ENCODE assay signal across 18 cellular contexts in the genomic region with DNA sequence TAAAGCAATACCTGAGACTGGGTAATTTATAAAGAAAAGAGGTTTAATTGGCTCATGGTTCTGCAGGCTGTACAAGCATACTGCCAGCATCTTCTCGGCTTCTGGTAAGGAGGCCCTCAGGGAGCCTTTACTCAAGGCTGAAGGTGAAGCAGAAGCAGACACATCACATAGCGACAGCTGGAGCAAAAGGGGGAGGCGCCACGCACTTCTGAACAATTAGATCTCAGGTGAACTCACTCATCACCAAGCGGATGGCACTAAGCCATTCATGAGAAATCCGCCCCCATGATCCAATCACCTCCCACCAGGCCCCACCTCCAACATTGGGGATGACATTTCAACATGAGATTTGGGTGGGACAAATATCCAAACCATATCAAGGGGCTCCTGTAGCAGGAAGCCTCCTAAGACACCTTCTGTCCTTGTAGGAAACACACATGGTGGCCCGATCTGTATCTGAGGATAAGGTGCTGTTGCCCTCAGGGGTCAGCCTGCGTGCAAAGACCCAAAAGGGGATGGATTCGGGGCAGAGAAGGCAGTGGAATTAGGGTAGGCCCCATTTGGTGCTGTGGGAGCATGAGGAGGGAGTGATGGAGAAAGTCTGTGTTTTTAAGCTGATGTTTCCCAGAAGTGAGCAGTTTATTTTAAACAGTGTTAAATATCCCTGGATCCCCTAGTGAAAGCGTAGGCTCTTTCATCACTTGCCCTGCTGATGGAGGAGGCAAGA. TPM values are rescaled to one million over a fixed set of nuclear protein-coding genes. Genes with fewer than 3 reads are reported as not detected.
DNase-seq lines count a peak whose midpoint lies in the region; ATAC-seq and TF ChIP-seq lines count a peak whose summit lies in the region.
"Had no signal": no experiment of that assay in that cellular context is flagged by ENCODE, and none has a peak within 500 bp of the region (broad histone marks: within the 10 kb centered on the region; RNA-seq: fewer than 3 reads in every experiment).

No MANE protein-coding gene starts in this region.

- H3K79me2 ChIP-seq in OCI-LY3 (ENCODE audit: low read length), result peaks cover 100% of the 10 kb centered on the region

- H3K36me3 Mint-ChIP-seq in T-helper 1 cell treated with Interleukin-12 subunit alpha and Interleukin-12 subunit beta and Interleukin-4 antibody, amounts not matched to agents 30 μg/mL and 1 μg/mL, for 36 hours (ENCODE audit: low read depth), result peaks cover 63% of the 10 kb centered on the region
- H3K36me3 Mint-ChIP-seq in stimulated activated naive B cell treated with anti-CD40 and anti-IgM and Interleukin-4, amounts not matched to agents 10 μg/mL and 1 μg/mL and 100 μg/mL, for 72 hours, result peaks cover 70 to 86% of the 10 kb centered on the region in 2 donors

- H3K4me3 ChIP-seq in OCI-LY3 (ENCODE audit: low read length) (no peak overlapping the region), colonic mucosa (no peak overlapping the region)
- H3K4me3 ChIP-seq: heart left ventricle, PC-9 had no signal

- peaks cover 45% of the 10 kb centered on the region for H3K4me1 Mint-ChIP-seq in T-helper 1 cell treated with Interleukin-12 subunit alpha and Interleukin-12 subunit beta and Interleukin-4 antibody, amounts not matched to agents 30 μg/mL and 1 μg/mL, for 36 hours (ENCODE audit: low read depth)
- peaks cover 52 to 79% of the 10 kb centered on the region in 2 donors for H3K4me1 Mint-ChIP-seq in stimulated activated naive B cell treated with anti-CD40 and anti-IgM and Interleukin-4, amounts not matched to agents 10 μg/mL and 1 μg/mL and 100 μg/mL, for 72 hours

- H4K20me1 ChIP-seq in OCI-LY3 (ENCODE audit: insufficient read depth, low read length), result peaks cover 77% of the 10 kb centered on the region

- peaks cover 25% of the 10 kb centered on the region; the same call in 1 of the 2 replicates for H3K9me3 ChIP-seq in OCI-LY3 (ENCODE audit: insufficient read depth, low read length)
- no peaks in the 10 kb centered on the region for H3K9me3 ChIP-seq in colonic mucosa

- peak overlapping the region; percentile 99 for H3K27ac ChIP-seq in OCI-LY3 (ENCODE audit: low read length)
- H3K27ac ChIP-seq in colonic mucosa, result no peak overlapping the region
- H3K27ac ChIP-seq: HL-60, KMS-11, PC-9 had no signal

- H3K9ac ChIP-seq in OCI-LY3 (ENCODE audit: low read length) (no peak overlapping the region), colonic mucosa (ENCODE audit: low read depth in 2 of 2, low read length in 2 of 2) (no peak overlapping the region)
- H3K9ac ChIP-seq: KMS-11 had no signal

- H3K4me3 Mint-ChIP-seq in T-helper 1 cell treated with Interleukin-12 subunit alpha and Interleukin-12 subunit beta and Interleukin-4 antibody, amounts not matched to agents 30 μg/mL and 1 μg/mL, for 36 hours, result no peak overlapping the region
- H3K4me3 Mint-ChIP-seq in stimulated activated naive B cell treated with anti-CD40 and anti-IgM and Interleukin-4, amounts not matched to agents 10 μg/mL and 1 μg/mL and 100 μg/mL, for 72 hours, result peak overlapping the region; percentile 12 to 45

- H2AFZ ChIP-seq in OCI-LY3 (ENCODE audit: low read depth, low read length), result no peak overlapping the region
- H2AFZ ChIP-seq: PC-9 had no signal

- no peak overlapping the region; the same call in 1 of the 2 replicates for H3K4me2 ChIP-seq in OCI-LY3 (ENCODE audit: low read length)
- H3K4me2 ChIP-seq: KMS-11, PC-9 had no signal

- H3K27ac Mint-ChIP-seq in T-helper 1 cell treated with Interleukin-12 subunit alpha and Interleukin-12 subunit beta and Interleukin-4 antibody, amounts not matched to agents 30 μg/mL and 1 μg/mL, for 36 hours, result peak overlapping the region; percentile 71
- peak overlapping the region; percentile 95 for H3K27ac Mint-ChIP-seq in stimulated activated naive B cell treated with anti-CD40 and anti-IgM and Interleukin-4, amounts not matched to agents 10 μg/mL and 1 μg/mL and 100 μg/mL, for 72 hours

- intact Hi-C loops in colonic mucosa (cut with DNase I), result no loop called here

- TF ChIP-seq CTCF in OCI-LY3 (IDR thresholded peaks at IDR 0.05; ENCODE audit: low read depth, low read length) (no peak), colonic mucosa (IDR thresholded peaks at IDR 0.05) (no peak)

- no peak for ATAC-seq in stimulated activated naive B cell treated with anti-CD40 and anti-IgM and Interleukin-4, amounts not matched to agents 10 μg/mL and 1 μg/mL and 100 μg/mL, for 72 hours (replicated peaks)
- ATAC-seq in HG03095 (IDR thresholded peaks at IDR 0.05; ENCODE audit: unreplicated experiment) (no peak), HG03571 (IDR thresholded peaks at IDR 0.05; ENCODE audit: unreplicated experiment) (no peak), GM18873 (IDR thresholded peaks at IDR 0.05; ENCODE audit: low FRiP score, unreplicated experiment) (no peak)
- ATAC-seq: heart left ventricle had no signal

- no peaks in the 10 kb centered on the region for H3K27me3 Mint-ChIP-seq in T-helper 1 cell treated with Interleukin-12 subunit alpha and Interleukin-12 subunit beta and Interleukin-4 antibody, amounts not matched to agents 30 μg/mL and 1 μg/mL, for 36 hours (ENCODE audit: low read depth)
- H3K27me3 Mint-ChIP-seq in stimulated activated naive B cell treated with anti-CD40 and anti-IgM and Interleukin-4, amounts not matched to agents 10 μg/mL and 1 μg/mL and 100 μg/mL, for 72 hours, result no peaks in the 10 kb centered on the region

- H3K36me3 ChIP-seq in OCI-LY3 (replicated peaks; ENCODE audit: low read depth, low read length), result peaks cover 81% of the 10 kb centered on the region
- no peaks in the 10 kb centered on the region for H3K36me3 ChIP-seq in colonic mucosa
- H3K36me3 ChIP-seq: heart left ventricle had no signal

- DNase-seq in T-helper 1 cell, result no peak
- DNase-seq in colonic mucosa, result peak; percentile 3
- no peak for DNase-seq in stimulated activated naive B cell treated with anti-CD40 and anti-IgM and Interleukin-4, amounts not matched to agents 10 μg/mL and 1 μg/mL and 100 μg/mL, for 72 hours
- DNase-seq: 8988T, COR-L47, GF-D8, HCEC 1CT, NCI-H446 treated with DMSO at 0.1 percent for 48 hours, PC-9 had no signal

- H3K9me3 Mint-ChIP-seq in T-helper 1 cell treated with Interleukin-12 subunit alpha and Interleukin-12 subunit beta and Interleukin-4 antibody, amounts not matched to agents 30 μg/mL and 1 μg/mL, for 36 hours, result peaks cover 33% of the 10 kb centered on the region
- H3K9me3 Mint-ChIP-seq in stimulated activated naive B cell treated with anti-CD40 and anti-IgM and Interleukin-4, amounts not matched to agents 10 μg/mL and 1 μg/mL and 100 μg/mL, for 72 hours, result peaks cover 9% of the 10 kb centered on the region in 2 donors

- H3K27me3 ChIP-seq in OCI-LY3 (ENCODE audit: low read depth, low read length) (no peaks in the 10 kb centered on the region), colonic mucosa (no peaks in the 10 kb centered on the region)

- peaks cover 68% of the 10 kb centered on the region for H3K4me1 ChIP-seq in OCI-LY3 (ENCODE audit: low read length)
- H3K4me1 ChIP-seq in colonic mucosa, result no peaks in the 10 kb centered on the region

RNA-seq across cellular contexts. Expression of gene IL21R, which starts 23.0 kb away (rescaled TPM):
- under 1 TPM; 0.56 to 0.91 TPM for total RNA-seq in colonic mucosa
- total RNA-seq: epithelial cell of proximal tubule had no signal
